ENCODE assay signal across 8 cellular contexts in the genomic region with DNA sequence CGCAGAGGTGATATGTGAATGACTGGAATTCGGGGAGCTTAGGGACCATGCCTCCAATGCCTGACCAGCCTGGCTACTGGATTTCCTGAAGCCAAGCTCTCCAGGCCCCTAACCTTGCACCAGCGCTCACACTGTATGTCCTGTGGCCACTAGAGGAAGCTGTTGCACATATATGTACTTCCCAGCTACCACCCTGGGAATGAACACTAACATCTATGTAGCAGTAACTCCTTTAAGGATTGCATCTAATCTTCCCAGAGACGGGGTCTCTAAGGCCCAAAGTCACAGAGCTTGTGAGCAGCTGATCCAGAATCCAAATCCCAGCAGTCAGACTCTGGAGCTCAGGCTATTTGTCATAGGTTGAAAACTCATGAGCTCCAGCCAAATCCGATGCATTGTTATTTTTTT. TPM values are rescaled to one million over a fixed set of nuclear protein-coding genes. Genes with fewer than 3 reads are reported as not detected.
DNase-seq lines count a peak whose midpoint lies in the region; ATAC-seq, FAIRE-seq and TF ChIP-seq lines count a peak whose summit lies in the region.

No MANE protein-coding gene starts in this region.

- H3K27me3 Mint-ChIP-seq in neural crest cell (ENCODE audit: low read depth): peaks cover 22% of the 10 kb centered on the region

- TF ChIP-seq CTCF in endothelial cell of umbilical vein (IDR thresholded peaks at IDR 0.05; ENCODE audit: extremely low read depth in 1 of 2, insufficient read depth in 1 of 2, low read depth in 1 of 2, low read length in 2 of 2) (peak; percentile 41 to 53), neural crest cell (conservative IDR thresholded peaks at IDR 0.05) (peak; percentile 78)

- CTCF ChIA-PET in endothelial cell of umbilical vein (lab: Charles Lee): interaction anchor here (0.5 to 2.3 kb wide), 14 partner anchors 9 to 401 kb away, joined by 3 to 18 read pairs (median 4); no protein-coding TSS in a partner anchor

- H3K9ac ChIP-seq in endothelial cell of umbilical vein (replicated peaks; ENCODE audit: extremely low read depth, insufficient read depth, low read length): no peak overlapping the region

- dilution Hi-C loops in endothelial cell of umbilical vein (cut with MboI; ENCODE audit: extremely low pct_ligation_motif_present, low sequenced_read_pairs): no loop called here

- H3K9me1 ChIP-seq in endothelial cell of umbilical vein (replicated peaks; ENCODE audit: control insufficient read depth, extremely low read depth, insufficient read depth, low read length): no peaks in the 10 kb centered on the region

- H3K27me3 ChIP-seq in endothelial cell of umbilical vein (ENCODE audit: control insufficient read depth in 2 of 2, insufficient read depth in 2 of 2, low read length in 2 of 2): no peaks in the 10 kb centered on the region

- H3K27ac ChIP-seq in endothelial cell of umbilical vein (ENCODE audit: insufficient read depth, low read depth, low read length): no peak overlapping the region

- H3K79me2 ChIP-seq in endothelial cell of umbilical vein (ENCODE audit: control insufficient read depth, insufficient read depth, low read length): no peaks in the 10 kb centered on the region

- no peak for TF ChIP-seq POLR2A in endothelial cell of umbilical vein (IDR thresholded peaks at IDR 0.05; ENCODE audit: low read depth, low read length)

- intact Hi-C loops in endothelial cell of umbilical vein (cut with micrococcal nuclease): no loop called here

- H3K4me1 Mint-ChIP-seq in neural crest cell: peaks cover 5% of the 10 kb centered on the region

- peaks cover 3% of the 10 kb centered on the region for H3K4me1 ChIP-seq in endothelial cell of umbilical vein (ENCODE audit: control insufficient read depth, extremely low read depth, insufficient read depth, low read length)

- no peak overlapping the region for H3K4me3 Mint-ChIP-seq in neural crest cell

- no peak overlapping the region for H3K27ac Mint-ChIP-seq in neural crest cell (ENCODE audit: unreplicated experiment)

- no peak overlapping the region for H3K4me3 ChIP-seq in endothelial cell of umbilical vein (replicated peaks in 1 of 3; ENCODE audit: insufficient read depth in 1 of 3, low read depth in 1 of 3, low read length in 3 of 3)

- POLR2A ChIA-PET in endothelial cell of umbilical vein (lab: Charles Lee): interaction anchor here (0.6 kb wide), 1 partner anchor 39 kb away, joined by 4 read pairs; no protein-coding TSS in a partner anchor

- H3K36me3 ChIP-seq in endothelial cell of umbilical vein (ENCODE audit: control insufficient read depth in 2 of 2, extremely low read depth in 1 of 2, insufficient read depth in 2 of 2, low read length in 2 of 2): no peaks in the 10 kb centered on the region

- no TSS peak for BruUV-seq in endothelial cell of umbilical vein (replicated peaks; lab: Mats Ljungman, UMichigan)

- no peak for FAIRE-seq in RCC 7860 (lab: Jason Lieb, UNC)
- peak; percentile 76 for FAIRE-seq in endothelial cell of umbilical vein (lab: Jason Lieb, UNC)

- no peak for ATAC-seq in HG03460 (IDR thresholded peaks at IDR 0.05; ENCODE audit: unreplicated experiment)
- ATAC-seq in HG03280 (IDR thresholded peaks at IDR 0.05; ENCODE audit: unreplicated experiment): no peak

- H3K36me3 Mint-ChIP-seq in neural crest cell (ENCODE audit: low read depth): no peaks in the 10 kb centered on the region

- peak; percentile 48 for DNase-seq in Daoy (ENCODE audit: low read depth)
- peak; percentile 52 for DNase-seq in KG1 (lab: John Stamatoyannopoulos, UW)
- DNase-seq in RCC 7860 (ENCODE audit: low spot score): peak; percentile 28
- peak; percentile 40 for DNase-seq in endothelial cell of umbilical vein (ENCODE audit: low read depth, low spot score)
- peak; percentile 55 for DNase-seq in neural crest cell (ENCODE audit: low read depth, low spot score)
- no peak for DNase-seq in OCI-M2 (lab: John Stamatoyannopoulos, UW; ENCODE audit: unreplicated experiment)

- no peaks in the 10 kb centered on the region for H3K9me3 Mint-ChIP-seq in neural crest cell

- H3K9me3 ChIP-seq in endothelial cell of umbilical vein (replicated peaks; ENCODE audit: control insufficient read depth, insufficient read depth, low read length): no peaks in the 10 kb centered on the region

- no peak overlapping the region for H2AFZ ChIP-seq in endothelial cell of umbilical vein (ENCODE audit: low read depth, low read length)

- no peak overlapping the region for H3K4me2 ChIP-seq in endothelial cell of umbilical vein (ENCODE audit: insufficient read depth, low read length)

- no peaks in the 10 kb centered on the region for H4K20me1 ChIP-seq in endothelial cell of umbilical vein (replicated peaks; ENCODE audit: control insufficient read depth, extremely low read depth, insufficient read depth, low read length)

TF ChIP-seq in endothelial cell of umbilical vein, 7 proteins besides CTCF, POLR2A, EP300 and RAD21:
- no peak for TF ChIP-seq POLR2AphosphoS5 (IDR thresholded peaks at IDR 0.05; ENCODE audit: insufficient read depth, low read depth, low read length)
- no peak for TF ChIP-seq JUN (IDR thresholded peaks at IDR 0.05; ENCODE audit: borderline replicate concordance, insufficient read depth, insufficient read length, low read depth)
- no peak for TF ChIP-seq FOS (IDR thresholded peaks at IDR 0.05; ENCODE audit: borderline replicate concordance, insufficient read depth, low read length)
- TF ChIP-seq, protein P1, sequence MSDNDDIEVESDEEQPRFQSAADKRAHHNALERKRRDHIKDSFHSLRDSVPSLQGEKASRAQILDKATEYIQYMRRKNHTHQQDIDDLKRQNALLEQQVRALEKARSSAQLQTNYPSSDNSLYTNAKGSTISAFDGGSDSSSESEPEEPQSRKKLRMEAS (IDR thresholded peaks at IDR 0.05; ENCODE audit: insufficient read depth, insufficient read length): no peak
- no peak for TF ChIP-seq MYC (IDR thresholded peaks at IDR 0.05; ENCODE audit: low read depth, low read length)
- no peak for TF ChIP-seq GATA2 (IDR thresholded peaks at IDR 0.05; ENCODE audit: insufficient read depth, insufficient read length, low read depth, low read length)
- TF ChIP-seq EZH2 (IDR thresholded peaks at IDR 0.05; ENCODE audit: borderline replicate concordance, low read depth, low read length, severe bottlenecking): no peak

RNA-seq across cellular contexts. Expression of a gene that starts 20.4 kb away (rescaled TPM):
- not detected in 2 replicates for total RNA-seq in Daoy (2014; rRNA removed; shearing (Covaris generic))
- total RNA-seq in endothelial cell of umbilical vein (not detected in 2 replicates), neural crest cell (not detected in 2 replicates)
- not detected in 2 replicates for polyA plus RNA-seq in endothelial cell of umbilical vein
- polyA plus RNA-seq in endothelial cell of umbilical vein (2011; cell fraction: cytosol; rRNA removed): not detected in 2 replicates
- polyA plus RNA-seq in endothelial cell of umbilical vein (2011; cell fraction: nucleus; rRNA removed): not detected in 2 replicates
- polyA plus RNA-seq in endothelial cell of umbilical vein (2012): not detected in 2 replicates
- polyA minus RNA-seq in endothelial cell of umbilical vein: not detected in 2 replicates
- polyA minus RNA-seq in endothelial cell of umbilical vein (2011; cell fraction: cytosol; rRNA and poly(A)+ RNA removed): not detected
- not detected in 2 replicates for polyA minus RNA-seq in endothelial cell of umbilical vein (2011; cell fraction: nucleus; rRNA and poly(A)+ RNA removed)

RNA-seq across cellular contexts. Expression of a gene that starts 26.9 kb away (rescaled TPM):
- total RNA-seq in Daoy (2014; rRNA removed; shearing (Covaris generic)): not detected in 2 replicates
- total RNA-seq in endothelial cell of umbilical vein (not detected in 2 replicates), neural crest cell (not detected in 2 replicates)
- polyA plus RNA-seq in endothelial cell of umbilical vein: not detected in 2 replicates
- not detected in 2 replicates for polyA plus RNA-seq in endothelial cell of umbilical vein (2011; cell fraction: cytosol; rRNA removed)
- polyA plus RNA-seq in endothelial cell of umbilical vein (2011; cell fraction: nucleus; rRNA removed): not detected in 2 replicates
- polyA plus RNA-seq in endothelial cell of umbilical vein (2012): not detected in 2 replicates
- polyA minus RNA-seq in endothelial cell of umbilical vein: not detected in 2 replicates
- polyA minus RNA-seq in endothelial cell of umbilical vein (2011; cell fraction: cytosol; rRNA and poly(A)+ RNA removed): not detected
- polyA minus RNA-seq in endothelial cell of umbilical vein (2011; cell fraction: nucleus; rRNA and poly(A)+ RNA removed): not detected in 2 replicates

RNA-seq across cellular contexts. Expression of a gene that starts 45.5 kb away (rescaled TPM):
- not detected in 2 replicates for total RNA-seq in Daoy (2014; rRNA removed; shearing (Covaris generic))
- total RNA-seq in endothelial cell of umbilical vein: not detected in 2 replicates
- not detected in 2 replicates for polyA plus RNA-seq in endothelial cell of umbilical vein
- not detected in 2 replicates for polyA plus RNA-seq in endothelial cell of umbilical vein (2011; cell fraction: cytosol; rRNA removed)
- not detected in 2 replicates for polyA plus RNA-seq in endothelial cell of umbilical vein (2011; cell fraction: nucleus; rRNA removed)
- not detected in 2 replicates for polyA plus RNA-seq in endothelial cell of umbilical vein (2012)
- polyA minus RNA-seq in endothelial cell of umbilical vein: not detected in 2 replicates
- polyA minus RNA-seq in endothelial cell of umbilical vein (2011; cell fraction: cytosol; rRNA and poly(A)+ RNA removed): not detected
- polyA minus RNA-seq in endothelial cell of umbilical vein (2011; cell fraction: nucleus; rRNA and poly(A)+ RNA removed): not detected in 2 replicates
- total RNA-seq in neural crest cell: not detected in 2 replicates
